ENCODE assay signal across 28 cellular contexts in the genomic region with DNA sequence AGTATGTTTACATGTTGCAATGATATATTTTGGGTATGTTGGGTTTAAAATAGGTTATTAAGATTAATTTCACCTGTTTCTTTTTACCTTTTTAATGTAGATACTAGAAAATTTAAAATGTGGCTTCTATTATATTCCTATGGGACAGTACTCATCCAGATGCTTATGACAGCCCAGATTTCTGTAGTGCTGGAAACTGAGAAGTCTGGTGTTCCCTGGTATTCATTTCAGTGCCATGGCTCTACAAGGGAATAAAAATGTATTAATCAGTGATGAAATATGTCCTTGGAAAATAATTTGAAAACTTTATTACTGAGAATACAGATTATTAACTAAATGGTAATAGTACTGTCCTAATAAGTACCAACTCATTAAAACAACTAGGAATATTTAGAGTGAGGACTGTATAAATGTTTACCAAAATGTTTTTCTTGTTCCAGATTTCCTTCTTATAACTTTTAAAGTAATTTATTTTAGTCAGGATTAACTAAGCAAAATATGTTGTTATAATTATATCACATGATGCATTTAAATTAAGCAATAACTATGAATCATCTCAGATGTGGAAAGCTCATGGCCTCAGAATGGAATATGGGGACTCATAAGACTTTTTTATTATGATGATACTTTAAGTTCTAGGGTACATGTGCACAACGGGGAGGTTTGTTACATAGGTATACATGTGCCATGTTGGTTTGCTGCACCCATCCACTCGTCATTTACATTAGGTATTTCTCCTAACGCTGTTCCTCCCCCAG. TPM values are rescaled to one million over a fixed set of nuclear protein-coding genes. Genes with fewer than 3 reads are reported as not detected.
DNase-seq lines count a peak whose midpoint lies in the region; ATAC-seq and TF ChIP-seq lines count a peak whose summit lies in the region.
"Had no signal": no experiment of that assay in that cellular context is flagged by ENCODE, and none has a peak within 500 bp of the region (broad histone marks: within the 10 kb centered on the region; RNA-seq: fewer than 3 reads in every experiment).

No MANE protein-coding gene starts in this region.

- H2BK15ac ChIP-seq in mesenchymal stem cell (ENCODE audit: low read depth, poor library complexity, severe bottlenecking), result no peak overlapping the region

- no peak overlapping the region for H2BK120ac ChIP-seq in mesenchymal stem cell (ENCODE audit: low read depth, low read length)

- H3K9me3 ChIP-seq in mesenchymal stem cell (ENCODE audit: control insufficient read depth, low read length) (no peaks in the 10 kb centered on the region), heart left ventricle (peaks cover 0 to 6% (median 0%) of the 10 kb centered on the region in 12 donors), prostate gland (no peaks in the 10 kb centered on the region)
- H3K9me3 ChIP-seq: body of pancreas, lower lobe of right lung, mucosa of descending colon, SJSA1 had no signal

- peak overlapping the region; percentile 80 for H3K9ac ChIP-seq in mesenchymal stem cell (ENCODE audit: low read length)
- H3K9ac ChIP-seq: BLaER1 treated with 17β-estradiol and CSF1 and Interleukin-3, amounts not matched to agents 10 nM and 100 nM; KMS-11 had no signal

- intact Hi-C loops in heart left ventricle (cut with DNase I), result no loop called here
- intact Hi-C loops in prostate gland (cut with DNase I), result no loop called here

- TF ChIP-seq POLR2A in heart left ventricle (IDR thresholded peaks at IDR 0.05) (no peak), prostate gland (IDR thresholded peaks at IDR 0.05) (no peak)

- TF ChIP-seq CTCF in heart left ventricle (IDR thresholded peaks at IDR 0.05), result no peak
- TF ChIP-seq CTCF in prostate gland (IDR thresholded peaks at IDR 0.05), result no peak

- ATAC-seq in esophagus mucosa (peak; percentile 33), HG02970 (IDR thresholded peaks at IDR 0.05; ENCODE audit: low FRiP score, unreplicated experiment) (no peak), heart left ventricle (no peak), HG03159 (IDR thresholded peaks at IDR 0.05; ENCODE audit: unreplicated experiment) (no peak)
- ATAC-seq: body of pancreas; foreskin keratinocyte; lower lobe of right lung; mucosa of descending colon; natural killer cell; stimulated activated effector memory CD8-positive, alpha-beta T cell treated with anti-CD3 and anti-CD28 coated beads, Interleukin-12 subunit alpha, Interleukin-12 subunit beta, amount 100 ng/mL, for 72 hours had no signal

- no peaks in the 10 kb centered on the region for H3K79me1 ChIP-seq in mesenchymal stem cell (replicated peaks; ENCODE audit: low read length, poor library complexity, severe bottlenecking)

- no peak overlapping the region for H3K27ac ChIP-seq in mesenchymal stem cell (ENCODE audit: low read length, poor library complexity, severe bottlenecking)
- no peak overlapping the region for H3K27ac ChIP-seq in heart left ventricle
- no peak overlapping the region for H3K27ac ChIP-seq in prostate gland
- H3K27ac ChIP-seq: BLaER1 treated with 17β-estradiol and CSF1 and Interleukin-3, amounts not matched to agents 10 nM and 100 nM; foreskin keratinocyte; HL-60; KMS-11; lower lobe of right lung; SJSA1 had no signal

- H4K8ac ChIP-seq in mesenchymal stem cell (ENCODE audit: low read length), result no peak overlapping the region

- H3K27me3 ChIP-seq in mesenchymal stem cell (ENCODE audit: control insufficient read depth in 1 of 2, insufficient read depth in 1 of 2, low read length in 2 of 2) (no peaks in the 10 kb centered on the region), heart left ventricle (no peaks in the 10 kb centered on the region), prostate gland (replicated peaks; ENCODE audit: insufficient read depth) (no peaks in the 10 kb centered on the region)
- H3K27me3 ChIP-seq: BLaER1 treated with 17β-estradiol and CSF1 and Interleukin-3, amounts not matched to agents 10 nM and 100 nM; body of pancreas; foreskin keratinocyte; SJSA1 had no signal

- no peak overlapping the region for H3K14ac ChIP-seq in mesenchymal stem cell (ENCODE audit: low read length in 2 of 2)

- H3K4me1 ChIP-seq in mesenchymal stem cell (ENCODE audit: control insufficient read depth, insufficient read depth, low read depth, low read length), result no peaks in the 10 kb centered on the region
- H3K4me1 ChIP-seq in heart left ventricle, result peaks cover 3 to 45% (median 29%) of the 10 kb centered on the region in 12 donors
- no peaks in the 10 kb centered on the region for H3K4me1 ChIP-seq in prostate gland (replicated peaks)

- H2AFZ ChIP-seq in mesenchymal stem cell (ENCODE audit: low read depth, low read length), result no peak overlapping the region

- 97% methylated on average over 3 of the region's 3 CpGs for WGBS in mesenchymal stem cell
- WGBS in heart left ventricle, 4 donors, result 91 to 96% (median 93%) methylated on average over 3 of the region's 3 CpGs
- WGBS in prostate gland, result 93% methylated on average over 3 of the region's 3 CpGs

- no peak overlapping the region for H3K4me2 ChIP-seq in mesenchymal stem cell (ENCODE audit: low read length, poor library complexity, severe bottlenecking)
- H3K4me2 ChIP-seq: KMS-11 had no signal

- H3K36me3 ChIP-seq in mesenchymal stem cell (ENCODE audit: control insufficient read depth in 1 of 2, insufficient read depth in 2 of 2, low read depth in 1 of 2, low read length in 2 of 2), result no peaks in the 10 kb centered on the region
- H3K36me3 ChIP-seq in heart left ventricle, result no peaks in the 10 kb centered on the region
- no peaks in the 10 kb centered on the region for H3K36me3 ChIP-seq in prostate gland
- H3K36me3 ChIP-seq: BLaER1 treated with 17β-estradiol and CSF1 and Interleukin-3, amounts not matched to agents 10 nM and 100 nM; lower lobe of right lung; SJSA1 had no signal

- peak; percentile 56 for DNase-seq in ELR (ENCODE audit: low read depth)
- DNase-seq in MV-4-11 (lab: John Stamatoyannopoulos, UW), result peak; percentile 4
- DNase-seq in mesenchymal stem cell, result no peak
- no peak for DNase-seq in heart left ventricle
- no peak for DNase-seq in prostate gland (ENCODE audit: low spot score)
- DNase-seq: activated CD4-positive, CD25-positive, alpha-beta regulatory T cell; activated naive CD4-positive, alpha-beta T cell; activated T-cell treated with anti-CD3 and anti-CD28 coated beads, Interleukin-2, amount 50 U/mL, for 48 hours; body of pancreas; DMS153; foreskin keratinocyte; lower lobe of right lung; mucosa of descending colon; natural killer cell; NCI-H1436 treated with DMSO at 0.1 percent for 48 hours; NCI-H345; NCI-H69; nucleus accumbens; RPMI8226; stimulated activated CD4-positive, alpha-beta T cell treated with anti-CD3 and anti-CD28 coated beads, Interleukin-15, amount 100 ng/mL, for 24 hours had no signal

- no peak overlapping the region for H3K4ac ChIP-seq in mesenchymal stem cell (ENCODE audit: low read depth in 1 of 2, low read length in 2 of 2)

- no peak overlapping the region for H2BK5ac ChIP-seq in mesenchymal stem cell (ENCODE audit: low read depth, low read length, poor library complexity, severe bottlenecking)

- H3K4me3 ChIP-seq in mesenchymal stem cell (ENCODE audit: insufficient read depth in 1 of 2, low read depth in 1 of 2, low read length in 2 of 2), result no peak overlapping the region
- no peak overlapping the region for H3K4me3 ChIP-seq in heart left ventricle
- H3K4me3 ChIP-seq in prostate gland, result no peak overlapping the region
- H3K4me3 ChIP-seq: BLaER1 treated with 17β-estradiol and CSF1 and Interleukin-3, amounts not matched to agents 10 nM and 100 nM; body of pancreas; lower lobe of right lung; mucosa of descending colon; SJSA1 had no signal

- H2BK12ac ChIP-seq in mesenchymal stem cell (ENCODE audit: low read length in 2 of 2), result no peak overlapping the region

- no peak overlapping the region for H4K91ac ChIP-seq in mesenchymal stem cell (ENCODE audit: low read length)

- H3K18ac ChIP-seq in mesenchymal stem cell (ENCODE audit: low read depth in 1 of 2, low read length in 2 of 2), result no peak overlapping the region

- no peak overlapping the region for H3K23ac ChIP-seq in mesenchymal stem cell (ENCODE audit: low read length in 2 of 2)

- no peak overlapping the region for H2AK5ac ChIP-seq in mesenchymal stem cell (ENCODE audit: low read length, severe bottlenecking)

RNA-seq across cellular contexts. Expression of gene ARHGAP24, which starts 25.3 kb away (rescaled TPM):
- total RNA-seq in esophagus mucosa (6.1 TPM), heart left ventricle (10 to 100 TPM; 14.9 to 36.9 (median 25.1) TPM), prostate gland (1 to 10 TPM; 6.7 to 7.4 TPM)
- polyA plus RNA-seq in mesenchymal stem cell (2013, experiment 1 of 2), result 36.9 TPM
- polyA plus RNA-seq in mesenchymal stem cell (2013, experiment 2 of 2), result 39.2 TPM
- polyA plus RNA-seq in heart left ventricle, result 10 to 100 TPM in 1 of 2 donors, 1 to 10 TPM in 1; 4.5 to 15.2 TPM

Comparison
In these comparisons a context has a peak if more than half of its experiments do, and no peak if none do; other contexts are left out.
1. DNase-seq: peak in ELR (single experiment) and MV-4-11 (single experiment); none in mesenchymal stem cell (single experiment), heart left ventricle (0 of 5) and prostate gland (single experiment).